Comparison of ENCODE assay signal across 15 cellular contexts in the genomic region with DNA sequence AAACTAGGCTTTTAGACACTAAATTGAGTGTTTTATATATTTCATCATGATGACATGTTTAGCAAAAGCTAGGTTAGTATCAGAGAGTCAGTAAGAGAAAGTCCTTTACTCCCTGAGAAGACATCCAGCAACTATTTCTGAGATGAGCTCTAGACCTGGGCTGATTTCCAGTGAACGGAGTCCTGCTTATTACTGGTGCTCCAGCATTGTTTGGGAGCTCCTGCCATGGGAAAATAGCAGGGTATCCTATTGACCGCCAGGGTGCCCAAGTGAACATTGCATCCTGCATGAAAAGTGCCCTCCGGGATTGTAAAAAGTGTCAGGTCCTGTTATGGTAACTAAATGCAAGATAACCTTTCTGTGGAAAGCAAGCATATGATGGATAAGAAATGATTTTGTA.
DNase-seq lines count a peak whose midpoint lies in the region; ATAC-seq and TF ChIP-seq lines count a peak whose summit lies in the region.
"Had no signal": no experiment of that assay in that cellular context is flagged by ENCODE, and none has a peak within 500 bp of the region (broad histone marks: within the 10 kb centered on the region; RNA-seq: fewer than 3 reads in every experiment).

No MANE protein-coding gene starts in this region.

- H3K4me1 Mint-ChIP-seq in H9 (peaks cover 40 to 43% of the 10 kb centered on the region in 2 experiments), endodermal cell (peaks cover 17% of the 10 kb centered on the region)

- no peaks in the 10 kb centered on the region for H3K27me3 ChIP-seq in H9 (ENCODE audit: insufficient read depth, low read length)
- no peaks in the 10 kb centered on the region for H3K27me3 ChIP-seq in endodermal cell (ENCODE audit: control insufficient read depth, insufficient read depth, low read length, poor library complexity, severe bottlenecking)

- H3K4me3 Mint-ChIP-seq in H9, result no peak overlapping the region
- H3K4me3 Mint-ChIP-seq in endodermal cell, result no peak overlapping the region
- H3K4me3 Mint-ChIP-seq: CD4-positive, alpha-beta T cell had no signal

- peaks cover 18% of the 10 kb centered on the region for H3K27me3 Mint-ChIP-seq in H9 (ENCODE audit: low read depth)
- peaks cover 14% of the 10 kb centered on the region for H3K27me3 Mint-ChIP-seq in endodermal cell (ENCODE audit: insufficient read depth)

- in situ Hi-C loops in ACHN (cut with HindIII; ENCODE audit: low pct_ligation_motif_present, low pct_unique_long_range_greater_than_20kb, low sequenced_read_pairs), result no loop called here

- no peak overlapping the region for H3K56ac ChIP-seq in H9 (ENCODE audit: insufficient read length, low read depth, low read length)

- H3K14ac ChIP-seq in H9 (ENCODE audit: insufficient read depth, low read length), result no peak overlapping the region

- no peak overlapping the region for H4K91ac ChIP-seq in H9 (ENCODE audit: insufficient read length, low read depth, low read length)

- no peak overlapping the region for H3K9ac ChIP-seq in H9 (ENCODE audit: extremely low read depth, insufficient read length, low read length)
- no peak overlapping the region for H3K9ac ChIP-seq in endodermal cell (ENCODE audit: extremely low read depth, low read length, poor library complexity, severe bottlenecking)
- H3K9ac ChIP-seq: GM23248 had no signal

- H3K9me3 ChIP-seq in H9 (ENCODE audit: control insufficient read depth, low read depth, low read length), result no peaks in the 10 kb centered on the region
- H3K9me3 ChIP-seq in endodermal cell (ENCODE audit: control insufficient read depth, low read length), result no peaks in the 10 kb centered on the region
- H3K9me3 ChIP-seq: Caco-2 had no signal

- no peaks in the 10 kb centered on the region for H4K20me1 ChIP-seq in H9 (ENCODE audit: control insufficient read depth, insufficient read depth, insufficient read length)

- no peaks in the 10 kb centered on the region for H3K79me2 ChIP-seq in H9 (ENCODE audit: insufficient read depth, low read length)

- H4K8ac ChIP-seq in H9 (replicated peaks; ENCODE audit: insufficient read length, low read depth, low read length), result no peak overlapping the region

- H3K4ac ChIP-seq in H9 (ENCODE audit: low read depth, low read length), result no peak overlapping the region

- no peak overlapping the region for H2BK120ac ChIP-seq in H9 (ENCODE audit: low read depth, low read length, poor library complexity, severe bottlenecking)

- no peak overlapping the region for H2AFZ ChIP-seq in H9 (ENCODE audit: low read length)
- H2AFZ ChIP-seq: GM23248 had no signal

- no peak overlapping the region for H2BK20ac ChIP-seq in H9 (ENCODE audit: low read depth, low read length, poor library complexity, severe bottlenecking)

- ATAC-seq in HG02763 (IDR thresholded peaks at IDR 0.05; ENCODE audit: unreplicated experiment), result no peak

- H2BK5ac ChIP-seq in H9 (ENCODE audit: insufficient read length, low read length), result no peak overlapping the region

- H3K27ac ChIP-seq in H9 (ENCODE audit: insufficient read length, low read depth, low read length), result no peak overlapping the region
- no peak overlapping the region for H3K27ac ChIP-seq in endodermal cell (ENCODE audit: low read depth, low read length)
- H3K27ac ChIP-seq: C4-2B, GM23248 had no signal

- H4K5ac ChIP-seq in H9 (ENCODE audit: insufficient read length, low read depth, low read length), result no peak overlapping the region

- H3K4me1 ChIP-seq in H9 (ENCODE audit: insufficient read depth, low read length) (peaks cover 5% of the 10 kb centered on the region; the same call in 1 of the 2 replicates), endodermal cell (ENCODE audit: control insufficient read depth, insufficient read depth, low read length) (no peaks in the 10 kb centered on the region)

- H3K27ac Mint-ChIP-seq in H9, result no peak overlapping the region
- no peak overlapping the region for H3K27ac Mint-ChIP-seq in endodermal cell
- H3K27ac Mint-ChIP-seq: CD4-positive, alpha-beta T cell; IgD-negative memory B cell had no signal

- no peaks in the 10 kb centered on the region for H3K79me1 ChIP-seq in H9 (ENCODE audit: insufficient read depth, low read depth, low read length, poor library complexity, severe bottlenecking)

- no peaks in the 10 kb centered on the region for H3K9me3 Mint-ChIP-seq in H9
- no peaks in the 10 kb centered on the region for H3K9me3 Mint-ChIP-seq in endodermal cell
- H3K9me3 Mint-ChIP-seq: CD4-positive, alpha-beta T cell had no signal

- no peak overlapping the region for H3K23ac ChIP-seq in H9 (ENCODE audit: insufficient read length, low read depth, low read length)

- no peak overlapping the region for H2AK5ac ChIP-seq in H9 (ENCODE audit: insufficient read length, low read length)

- H3K4me2 ChIP-seq in H9 (ENCODE audit: insufficient read depth, insufficient read length, low read length), result no peak overlapping the region

- no peaks in the 10 kb centered on the region for H3K36me3 Mint-ChIP-seq in H9 (ENCODE audit: insufficient read depth in 1 of 3, low read depth in 3 of 3)
- no peaks in the 10 kb centered on the region for H3K36me3 Mint-ChIP-seq in endodermal cell (ENCODE audit: low read depth)
- H3K36me3 Mint-ChIP-seq: IgD-negative memory B cell had no signal

- peak; percentile 29; the same call in 1 of the 3 replicates for TF ChIP-seq CTCF in H9 (conservative IDR thresholded peaks at IDR 0.05)
- peak; percentile 35 for TF ChIP-seq CTCF in endodermal cell (conservative IDR thresholded peaks at IDR 0.05)

- no peak for DNase-seq in H9
- peak; percentile 2 for DNase-seq in RKO (ENCODE audit: low spot score)
- DNase-seq in endodermal cell, result no peak
- no peak for DNase-seq in stimulated activated naive CD4-positive, alpha-beta T cell (lab: John Stamatoyannopoulos, UW)
- no peak for DNase-seq in ACHN
- DNase-seq: AML-193; Caco-2; CD4-positive, alpha-beta T cell; DMS79 treated with DMSO at 0.1 percent for 48 hours; GM23248; HCEC 1CT; KBM-7 had no signal

- H2BK12ac ChIP-seq in H9 (ENCODE audit: insufficient read length, low read depth, low read length), result no peak overlapping the region

- no peak overlapping the region for H3T11ph ChIP-seq in H9 (ENCODE audit: low read length)

- no peak overlapping the region for H2BK15ac ChIP-seq in H9 (ENCODE audit: low read depth, low read length)

- H3K18ac ChIP-seq in H9 (ENCODE audit: insufficient read length, low read depth, low read length), result no peak overlapping the region

- H3K36me3 ChIP-seq in endodermal cell (ENCODE audit: control insufficient read depth, insufficient read depth, low read length), result no peaks in the 10 kb centered on the region

- no peak overlapping the region for H3K4me3 ChIP-seq in endodermal cell (ENCODE audit: low read length)
- H3K4me3 ChIP-seq: GM23248 had no signal

- no CpG with 5 or more reads among the region's 3 CpGs for WGBS in H9 (ENCODE audit: extremely low coverage, insufficient read length, low lambda C conversion rate)
- WGBS in endodermal cell (ENCODE audit: insufficient coverage in 1 of 2, insufficient read length in 1 of 2), 2 experiments, result 86 to 92% methylated on average over 3 of the region's 3 CpGs

- peaks cover 3% of the 10 kb centered on the region for H3K23me2 ChIP-seq in H9 (ENCODE audit: insufficient read length, low read depth, low read length, poor library complexity, severe bottlenecking)
